In the genomic region with DNA sequence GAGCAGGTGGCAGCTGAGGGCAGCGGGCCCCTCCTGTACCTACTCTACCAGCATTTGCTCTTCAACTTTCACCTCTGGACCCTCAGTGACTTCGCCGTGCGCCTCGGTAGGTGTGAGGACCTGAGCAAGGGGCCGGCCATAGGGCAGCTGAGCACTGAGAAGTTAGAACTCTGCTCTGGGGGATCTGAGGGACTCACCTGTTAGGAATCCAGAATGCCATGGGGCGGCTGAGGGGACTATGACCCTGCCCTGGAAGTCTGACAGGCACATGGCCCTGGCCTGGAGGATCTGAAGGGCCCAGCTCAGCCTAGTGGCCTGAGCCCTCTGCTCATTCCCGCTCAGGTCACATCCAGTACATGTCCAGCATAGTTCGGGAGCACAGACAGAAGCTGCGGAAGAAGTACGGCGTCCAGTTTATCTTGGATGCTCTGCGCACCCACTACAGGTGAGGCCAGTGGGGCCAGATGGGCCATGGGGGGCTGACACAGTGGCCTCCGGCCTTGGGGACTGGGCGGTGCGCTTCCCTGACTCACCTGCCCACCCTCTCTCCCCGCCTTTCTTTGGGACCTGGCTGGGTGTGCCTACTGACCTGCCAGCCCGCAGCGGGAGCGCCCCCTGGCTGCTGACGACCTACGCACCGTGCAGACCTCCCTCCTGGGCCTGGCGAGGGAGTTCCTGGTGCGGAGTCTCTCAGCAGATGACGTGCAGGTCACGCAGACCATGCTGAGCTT, we compare ENCODE assay signal across 1 cellular context.
TF ChIP-seq lines count a peak whose summit lies in the region.

No MANE protein-coding gene starts in this region.

TF ChIP-seq in SK-N-SH treated with all-trans-retinoic acid at 6 μM for 48 hours, 23 proteins besides CTCF, POLR2A, EP300 and RAD21 (continued from another document):
- TF ChIP-seq CSRNP3 (CRISPR knock-in tag; IDR thresholded peaks at IDR 0.05): no peak
- TF ChIP-seq OSR1 (CRISPR knock-in tag; IDR thresholded peaks at IDR 0.05): no peak
- no peak for TF ChIP-seq PPARA (CRISPR knock-in tag; IDR thresholded peaks at IDR 0.05; ENCODE audit: borderline replicate concordance)
- TF ChIP-seq ZNF70 (CRISPR knock-in tag; IDR thresholded peaks at IDR 0.05): no peak
- TF ChIP-seq CSDC2 (CRISPR knock-in tag; IDR thresholded peaks at IDR 0.05): no peak
- no peak for TF ChIP-seq RARB (CRISPR knock-in tag; IDR thresholded peaks at IDR 0.05)
TF ChIP-seq in SK-N-SH treated with all-trans-retinoic acid at 6 μM for 48 hours: peak in this region for 0.
